18 cellular contexts compared by ENCODE assay signal in genomic region chr4:148059617-148060180, GRCh38.
A peak's percentile ranks its signal among the peaks of the same experiment; 100 is the strongest.
DNase-seq lines count a peak whose midpoint lies in the region; ATAC-seq, FAIRE-seq and TF ChIP-seq lines count a peak whose summit lies in the region.
"Had no signal": no experiment of that assay in that cellular context is flagged by ENCODE, and none has a peak within 500 bp of the region (broad histone marks: within the 10 kb centered on the region; RNA-seq: fewer than 3 reads in every experiment).

No MANE protein-coding gene starts in this region.

- H3K27ac ChIP-seq in HEK293 (ENCODE audit: extremely low read depth, low read depth, low read length) (no peak overlapping the region), Peyer's patch (no peak overlapping the region)
- H3K27ac ChIP-seq: colonic mucosa, GM23248, SJSA1, tibial nerve had no signal

- no peaks in the 10 kb centered on the region for H3K9me3 ChIP-seq in HEK293 (ENCODE audit: control insufficient read depth, insufficient read depth, low read depth, low read length)
- H3K9me3 ChIP-seq in Peyer's patch, result no peaks in the 10 kb centered on the region
- H3K9me3 ChIP-seq: colonic mucosa, mucosa of descending colon, SJSA1, tibial nerve had no signal

- H3K27ac Mint-ChIP-seq in activated naive CD8-positive, alpha-beta T cell treated with anti-CD3 and anti-CD28 coated beads, Interleukin-2, amount 50 U/mL, for 24 hours, result peak overlapping the region; percentile 63
- peak overlapping the region; percentile 91 to 100 (median 96) for H3K27ac Mint-ChIP-seq in naive thymus-derived CD8-positive, alpha-beta T cell

- CTCF ChIA-PET in HEK293 (lab: Yijun Ruan, JAX), result no interaction called here

- H3K27me3 Mint-ChIP-seq in activated naive CD8-positive, alpha-beta T cell treated with anti-CD3 and anti-CD28 coated beads, Interleukin-2, amount 50 U/mL, for 24 hours, result no peaks in the 10 kb centered on the region
- no peaks in the 10 kb centered on the region for H3K27me3 Mint-ChIP-seq in naive thymus-derived CD8-positive, alpha-beta T cell

- peak; percentile 83 for FAIRE-seq in GM12891 (lab: Jason Lieb, UNC)

- TF ChIP-seq CTCF in HEK293 (tag by site-specific recombination; IDR thresholded peaks at IDR 0.05), result no peak
- TF ChIP-seq CTCF in Peyer's patch (IDR thresholded peaks at IDR 0.05), result no peak

- no peaks in the 10 kb centered on the region for H3K36me3 Mint-ChIP-seq in activated naive CD8-positive, alpha-beta T cell treated with anti-CD3 and anti-CD28 coated beads, Interleukin-2, amount 50 U/mL, for 24 hours (ENCODE audit: low read depth)
- peaks cover 7 to 30% (median 20%) of the 10 kb centered on the region in 3 donors for H3K36me3 Mint-ChIP-seq in naive thymus-derived CD8-positive, alpha-beta T cell

- H3K4me3 Mint-ChIP-seq in activated naive CD8-positive, alpha-beta T cell treated with anti-CD3 and anti-CD28 coated beads, Interleukin-2, amount 50 U/mL, for 24 hours, result peak overlapping the region; percentile 59
- peak overlapping the region; percentile 57 to 94 (median 85) for H3K4me3 Mint-ChIP-seq in naive thymus-derived CD8-positive, alpha-beta T cell

- H3K4me1 Mint-ChIP-seq in activated naive CD8-positive, alpha-beta T cell treated with anti-CD3 and anti-CD28 coated beads, Interleukin-2, amount 50 U/mL, for 24 hours, result peaks cover 68% of the 10 kb centered on the region
- peaks cover 49 to 85% (median 78%) of the 10 kb centered on the region in 4 donors for H3K4me1 Mint-ChIP-seq in naive thymus-derived CD8-positive, alpha-beta T cell

- DNase-seq in GM12891 (ENCODE audit: insufficient read length, low spot score) (no peak), NCI-H2227 treated with DMSO at 0.1 percent for 48 hours (lab: John Stamatoyannopoulos, UW) (no peak), Peyer's patch (no peak)
- DNase-seq in activated naive CD8-positive, alpha-beta T cell treated with anti-CD3 and anti-CD28 coated beads, Interleukin-2, amount 50 U/mL, for 24 hours, result no peak
- no peak for DNase-seq in naive thymus-derived CD8-positive, alpha-beta T cell
- no peak for DNase-seq in activated CD4-positive, CD25-positive, alpha-beta regulatory T cell treated with anti-CD3 and anti-CD28 coated beads, Interleukin-2, amount 50 U/mL, for 72 hours
- DNase-seq: activated CD4-positive, CD25-positive, alpha-beta regulatory T cell; activated naive CD4-positive, alpha-beta T cell treated with Interleukin-2 at 50 U/mL for 16 hours; COR-L47; GM23248; mucosa of descending colon; NCI-H1048; NCI-H526 treated with DMSO at 0.1 percent for 48 hours had no signal

- no peak for TF ChIP-seq POLR2A in GM12891 (IDR thresholded peaks at IDR 0.05; ENCODE audit: low read depth, low read length)
- no peak for TF ChIP-seq POLR2A in Peyer's patch (IDR thresholded peaks at IDR 0.05)

- H3K9me3 Mint-ChIP-seq in activated naive CD8-positive, alpha-beta T cell treated with anti-CD3 and anti-CD28 coated beads, Interleukin-2, amount 50 U/mL, for 24 hours, result no peaks in the 10 kb centered on the region
- peaks cover 0 to 26% (median 8%) of the 10 kb centered on the region in 9 donors for H3K9me3 Mint-ChIP-seq in naive thymus-derived CD8-positive, alpha-beta T cell

- no peaks in the 10 kb centered on the region for H3K36me3 ChIP-seq in HEK293 (ENCODE audit: control insufficient read depth in 2 of 2, insufficient read depth in 1 of 2, low read length in 2 of 2)
- no peaks in the 10 kb centered on the region for H3K36me3 ChIP-seq in Peyer's patch
- H3K36me3 ChIP-seq: colonic mucosa had no signal

- H3K4me1 ChIP-seq in HEK293 (ENCODE audit: control insufficient read depth, insufficient read depth, low read length) (peaks cover 36% of the 10 kb centered on the region), Peyer's patch (peaks cover 0 to 15% (median 1%) of the 10 kb centered on the region in 4 donors)
- H3K4me1 ChIP-seq: SJSA1 had no signal

- no peaks in the 10 kb centered on the region for H3K27me3 ChIP-seq in Peyer's patch
- H3K27me3 ChIP-seq: colonic mucosa, SJSA1, tibial nerve had no signal

- no peak for ATAC-seq in activated naive CD8-positive, alpha-beta T cell treated with anti-CD3 and anti-CD28 coated beads, Interleukin-2, amount 50 U/mL, for 24 hours
- no peak for ATAC-seq in naive thymus-derived CD8-positive, alpha-beta T cell

- POLR2A ChIA-PET in HEK293 (lab: Yijun Ruan, JAX), result no interaction called here
- POLR2A ChIA-PET in naive thymus-derived CD8-positive, alpha-beta T cell (lab: Charles Lee), result interaction anchor here (0.6 to 13.9 kb wide), 10 partner anchors 8 to 442 kb away, joined by 3 to 304 read pairs (median 4); partner anchors contain the start of gene NR3C2

- H3K4me3 ChIP-seq in HEK293 (ENCODE audit: low read depth, low read length), result no peak overlapping the region
- no peak overlapping the region for H3K4me3 ChIP-seq in Peyer's patch
- H3K4me3 ChIP-seq: colonic mucosa, GM23248, mucosa of descending colon, SJSA1, skin epidermis, tibial nerve had no signal

TF ChIP-seq in GM12891, 5 proteins besides CTCF, POLR2A, EP300 and RAD21:
- TF ChIP-seq POU2F2 (IDR thresholded peaks at IDR 0.05; ENCODE audit: low read depth, low read length) (no peak), SPI1 (IDR thresholded peaks at IDR 0.05; ENCODE audit: low read depth, low read length) (no peak), TAF1 (IDR thresholded peaks at IDR 0.05; ENCODE audit: low read depth, low read length) (no peak), PAX5 (IDR thresholded peaks at IDR 0.05; ENCODE audit: insufficient read depth, low read length, severe bottlenecking) (no peak), POLR2AphosphoS5 (IDR thresholded peaks at IDR 0.05; ENCODE audit: low read depth, low read length) (no peak)
TF ChIP-seq in GM12891: peak in this region for 0.

TF ChIP-seq in HEK293, 187 proteins besides CTCF, POLR2A, EP300 and RAD21:
- TF ChIP-seq ZNF2 (tag by site-specific recombination; IDR thresholded peaks at IDR 0.05) (no peak), ZNF596 (tag by site-specific recombination; IDR thresholded peaks at IDR 0.05) (peak; percentile 93)
TF ChIP-seq in HEK293: peak in this region for 1.
